ENCODE assay signal across 18 cellular contexts in genomic region chr7:104137971-104138370, GRCh38.
DNase-seq lines count a peak whose midpoint lies in the region; ATAC-seq and TF ChIP-seq lines count a peak whose summit lies in the region.
"Had no signal": no experiment of that assay in that cellular context is flagged by ENCODE, and none has a peak within 500 bp of the region (broad histone marks: within the 10 kb centered on the region; RNA-seq: fewer than 3 reads in every experiment).

No MANE protein-coding gene starts in this region.

- H3K4me3 Mint-ChIP-seq in stimulated activated memory B cell treated with anti-CD40 and anti-IgM and Interleukin-4, amounts not matched to agents 10 μg/mL and 1 μg/mL and 100 μg/mL, for 72 hours, result no peak overlapping the region
- H3K4me3 Mint-ChIP-seq: activated T-cell treated with anti-CD3 and anti-CD28 coated beads, Interleukin-2, amount 50 U/mL, for 24 hours; brain; nephron had no signal

- POLR2A ChIA-PET in AG04449 (lab: Yijun Ruan, JAX), result no interaction called here

- ATAC-seq in heart right ventricle, result no peak
- no peak for ATAC-seq in stimulated activated memory B cell treated with anti-CD40 and anti-IgM and Interleukin-4, amounts not matched to agents 10 μg/mL and 1 μg/mL and 100 μg/mL, for 72 hours
- ATAC-seq: A549; activated CD4-positive, CD25-positive, alpha-beta regulatory T cell treated with anti-CD3 and anti-CD28 coated beads, Interleukin-2, amount 50 U/mL, for 24 hours; left lobe of liver had no signal

- H3K27me3 ChIP-seq in kidney epithelial cell (ENCODE audit: control insufficient read depth, insufficient read depth, low read length) (no peaks in the 10 kb centered on the region), esophagus muscularis mucosa (no peaks in the 10 kb centered on the region), heart right ventricle (no peaks in the 10 kb centered on the region)
- H3K27me3 ChIP-seq: tibial artery had no signal

- WGBS in esophagus muscularis mucosa, result 95% methylated on average over 6 of the region's 7 CpGs
- WGBS in heart right ventricle, 2 donors, result 95 to 97% methylated on average over 7 of the region's 7 CpGs

- H3K27ac ChIP-seq in esophagus muscularis mucosa (replicated peaks in 1 of 4) (no peak overlapping the region), heart right ventricle (no peak overlapping the region)
- H3K27ac ChIP-seq: A549, tibial artery had no signal

- H3K9me3 ChIP-seq in esophagus muscularis mucosa (no peaks in the 10 kb centered on the region), heart right ventricle (no peaks in the 10 kb centered on the region)
- H3K9me3 ChIP-seq: A549, tibial artery had no signal

- peaks cover 38% of the 10 kb centered on the region for H3K36me3 Mint-ChIP-seq in stimulated activated memory B cell treated with anti-CD40 and anti-IgM and Interleukin-4, amounts not matched to agents 10 μg/mL and 1 μg/mL and 100 μg/mL, for 72 hours

- H3K4me1 ChIP-seq in esophagus muscularis mucosa (no peaks in the 10 kb centered on the region), heart right ventricle (peaks cover 0 to 18% (median 0%) of the 10 kb centered on the region in 9 donors)
- H3K4me1 ChIP-seq: A549, tibial artery had no signal

- no peaks in the 10 kb centered on the region for H3K27me3 Mint-ChIP-seq in stimulated activated memory B cell treated with anti-CD40 and anti-IgM and Interleukin-4, amounts not matched to agents 10 μg/mL and 1 μg/mL and 100 μg/mL, for 72 hours
- H3K27me3 Mint-ChIP-seq: activated T-cell treated with anti-CD3 and anti-CD28 coated beads, Interleukin-2, amount 50 U/mL, for 24 hours; brain had no signal

- H3K27ac Mint-ChIP-seq in stimulated activated memory B cell treated with anti-CD40 and anti-IgM and Interleukin-4, amounts not matched to agents 10 μg/mL and 1 μg/mL and 100 μg/mL, for 72 hours, result no peak overlapping the region
- H3K27ac Mint-ChIP-seq: activated T-cell treated with anti-CD3 and anti-CD28 coated beads, Interleukin-2, amount 50 U/mL, for 24 hours; brain; nephron had no signal

- no peak for TF ChIP-seq POLR2A in esophagus muscularis mucosa (IDR thresholded peaks at IDR 0.05; ENCODE audit: low read depth)

- H3K9me3 Mint-ChIP-seq in stimulated activated memory B cell treated with anti-CD40 and anti-IgM and Interleukin-4, amounts not matched to agents 10 μg/mL and 1 μg/mL and 100 μg/mL, for 72 hours, result no peaks in the 10 kb centered on the region
- H3K9me3 Mint-ChIP-seq: activated T-cell treated with anti-CD3 and anti-CD28 coated beads, Interleukin-2, amount 50 U/mL, for 24 hours; nephron had no signal

- TF ChIP-seq CTCF in AG04449 (IDR thresholded peaks at IDR 0.05; ENCODE audit: insufficient read depth, low read length, missing control alignments), result no peak
- peak; percentile 6 for TF ChIP-seq CTCF in cardiac fibroblast (IDR thresholded peaks at IDR 0.05; ENCODE audit: low read depth, low read length)
- no peak for TF ChIP-seq CTCF in kidney epithelial cell (IDR thresholded peaks at IDR 0.05; ENCODE audit: insufficient read depth, low read length, poor library complexity, severe bottlenecking)
- no peak for TF ChIP-seq CTCF in esophagus muscularis mucosa (IDR thresholded peaks at IDR 0.05)
- no peak for TF ChIP-seq CTCF in heart right ventricle (IDR thresholded peaks at IDR 0.05)

- H3K4me1 Mint-ChIP-seq in stimulated activated memory B cell treated with anti-CD40 and anti-IgM and Interleukin-4, amounts not matched to agents 10 μg/mL and 1 μg/mL and 100 μg/mL, for 72 hours, result no peaks in the 10 kb centered on the region
- H3K4me1 Mint-ChIP-seq: brain, nephron had no signal

- H3K36me3 ChIP-seq in kidney epithelial cell (ENCODE audit: control insufficient read depth, insufficient read depth, low read length) (no peaks in the 10 kb centered on the region), esophagus muscularis mucosa (peaks cover 3 to 48% (median 23%) of the 10 kb centered on the region in 4 donors), heart right ventricle (peaks cover 0 to 57% (median 3%) of the 10 kb centered on the region in 9 donors)

- TF ChIP-seq EP300 in esophagus muscularis mucosa (IDR thresholded peaks at IDR 0.05), result no peak

- DNase-seq in AG04449 (ENCODE audit: low read depth, low spot score) (peak; percentile 40), HK-2 (ENCODE audit: unreplicated experiment) (peak; percentile 32), cardiac fibroblast (ENCODE audit: low read depth in 2 of 2) (peak; percentile 38 to 62), kidney epithelial cell (ENCODE audit: low read depth) (peak; percentile 5), T-helper 1 cell (no peak), esophagus muscularis mucosa (ENCODE audit: extremely low spot score) (no peak), heart right ventricle (no peak)
- DNase-seq: activated T-cell treated with anti-CD3 and anti-CD28 coated beads, Interleukin-2, amount 50 U/mL, for 24 hours; Karpas-422; small intestine; SW 1271; tibial artery had no signal

- H3K4me3 ChIP-seq in AG04449 (ENCODE audit: low read depth, low read length), result no peak overlapping the region
- no peak overlapping the region for H3K4me3 ChIP-seq in cardiac fibroblast (replicated peaks in 1 of 2; ENCODE audit: low read depth in 2 of 2, low read length in 2 of 2)
- H3K4me3 ChIP-seq in kidney epithelial cell (ENCODE audit: low read depth, low read length), result no peak overlapping the region
- no peak overlapping the region for H3K4me3 ChIP-seq in esophagus muscularis mucosa
- no peak overlapping the region for H3K4me3 ChIP-seq in heart right ventricle
- H3K4me3 ChIP-seq: A549, tibial artery had no signal

- intact Hi-C loops in esophagus muscularis mucosa (cut with DNase I) (no loop called here), heart right ventricle (cut with DNase I) (no loop called here)

- CTCF ChIA-PET in AG04449 (lab: Yijun Ruan, JAX), result interaction anchor here (0.8 to 1.6 kb wide), 5 partner anchors 8 to 32 kb away, joined by 3 to 7 read pairs (median 4); no protein-coding TSS in a partner anchor

Comparison
In these comparisons a context has a peak if more than half of its experiments do, and no peak if none do; other contexts are left out.
1. DNase-seq: peak in AG04449 (single experiment), HK-2 (single experiment), cardiac fibroblast (2 of 2) and kidney epithelial cell (single experiment); none in T-helper 1 cell (0 of 5), esophagus muscularis mucosa (single experiment) and heart right ventricle (0 of 2).